1 cellular context compared by ENCODE assay signal in the genomic region with DNA sequence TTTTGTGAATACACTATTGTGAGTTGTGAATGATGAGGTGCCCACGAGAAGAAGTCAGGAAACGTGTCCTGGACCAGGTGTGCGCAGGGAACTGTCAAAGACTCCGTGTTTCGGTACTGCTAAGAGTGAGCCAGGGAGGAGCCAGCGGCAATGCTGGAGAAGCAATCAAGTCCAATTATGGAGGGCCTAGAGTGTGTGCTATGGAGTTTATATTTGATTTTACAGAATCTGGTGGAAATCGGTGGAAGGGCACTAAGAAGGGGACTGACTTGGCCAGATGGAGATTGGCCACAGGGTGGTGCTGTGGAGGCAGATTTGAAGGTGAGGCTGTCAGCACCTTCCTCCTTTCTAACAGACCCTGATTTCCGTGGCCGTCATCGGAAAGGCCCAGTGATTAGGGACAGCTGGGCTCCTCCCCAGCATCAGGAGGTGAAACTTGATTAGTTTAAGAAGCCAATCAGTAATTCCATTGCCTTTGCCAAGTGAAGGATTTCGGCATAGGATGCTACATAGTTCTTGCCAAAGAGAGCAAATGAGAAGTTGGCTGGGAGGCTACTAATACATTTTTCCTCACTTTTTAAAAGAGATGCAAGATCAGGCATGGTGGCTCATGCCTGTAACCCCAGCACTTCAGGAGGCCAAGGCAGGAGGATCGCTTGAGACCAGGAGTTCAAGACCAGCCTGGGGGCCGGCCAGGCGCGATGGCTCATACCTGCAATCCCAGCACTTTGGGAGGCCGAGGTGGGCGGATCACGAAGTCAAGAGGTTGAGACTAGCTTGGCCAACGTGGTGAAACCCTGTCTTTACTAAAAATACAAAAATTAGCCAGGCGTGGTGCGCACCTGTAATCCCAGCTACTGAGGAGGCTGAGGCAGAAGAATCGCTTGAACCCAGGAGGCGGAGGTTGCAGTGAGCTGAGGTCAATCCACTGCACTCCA.
TF ChIP-seq lines count a peak whose summit lies in the region.

No MANE protein-coding gene starts in this region.

TF ChIP-seq in H1, 55 proteins besides CTCF, POLR2A, EP300 and RAD21:
- no peak for TF ChIP-seq CBX5 (IDR thresholded peaks at IDR 0.05; ENCODE audit: low read depth, low read length)
- no peak for TF ChIP-seq SIX5 (IDR thresholded peaks at IDR 0.05; ENCODE audit: low read depth, low read length)
- 0 out of 2 replicates have a peak, but pooled peaks have one; percentile 31 for TF ChIP-seq CREB1 (IDR thresholded peaks at IDR 0.05)
- TF ChIP-seq JUND (IDR thresholded peaks at IDR 0.05; ENCODE audit: low read length): 0 out of 2 replicates have a peak, but pooled peaks have one; percentile 7
- TF ChIP-seq SIN3A (conservative IDR thresholded peaks at IDR 0.05 in 1 of 2, IDR thresholded peaks at IDR 0.05 in 1 of 2; ENCODE audit: low read depth in 1 of 2, low read length in 2 of 2): peak in 1 of 2 experiments; percentile 64; a peak in 2 of 4 replicates
TF ChIP-seq in H1: peak in this region for 3.
